ENCODE assay signal across 11 cellular contexts in the genomic region with DNA sequence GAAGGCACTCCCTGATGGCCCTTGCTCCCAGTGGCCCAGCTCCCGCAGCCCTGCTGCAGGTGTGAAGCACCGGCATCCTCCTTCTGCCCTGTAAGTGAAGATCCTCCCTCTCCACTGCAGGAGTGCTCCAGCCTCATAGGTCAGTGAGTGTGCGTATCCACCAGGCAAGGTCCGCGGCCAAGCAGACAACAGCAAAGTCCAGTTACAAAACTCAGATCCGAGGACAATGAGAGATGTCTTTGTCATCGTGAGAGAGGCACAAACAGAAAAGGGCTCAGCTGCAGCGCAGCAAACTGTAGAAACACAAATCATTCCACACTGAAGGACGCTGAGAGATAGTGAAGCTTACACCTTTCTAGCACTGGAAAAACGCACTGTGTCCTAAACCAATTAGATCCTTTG. TPM values are rescaled to one million over a fixed set of nuclear protein-coding genes. Genes with fewer than 3 reads are reported as not detected.
DNase-seq lines count a peak whose midpoint lies in the region; ATAC-seq, FAIRE-seq and TF ChIP-seq lines count a peak whose summit lies in the region.
"Had no signal": no experiment of that assay in that cellular context is flagged by ENCODE, and none has a peak within 500 bp of the region (broad histone marks: within the 10 kb centered on the region; RNA-seq: fewer than 3 reads in every experiment).

No MANE protein-coding gene starts in this region.

- peaks cover 77% of the 10 kb centered on the region for H3K36me3 Mint-ChIP-seq in activated CD4-positive, alpha-beta T cell treated with anti-CD3 and anti-CD28 coated beads for 36 hours (ENCODE audit: low read depth)
- H3K36me3 Mint-ChIP-seq in activated naive CD8-positive, alpha-beta T cell treated with anti-CD3 and anti-CD28 coated beads, Interleukin-2, amount 50 U/mL, for 24 hours (ENCODE audit: low read depth) = peaks cover 75% of the 10 kb centered on the region

- no peak overlapping the region for H3K4me3 ChIP-seq in HepG2 (replicated peaks in 1 of 3; ENCODE audit: insufficient read depth in 1 of 3, low read depth in 2 of 3, low read length in 3 of 3)

- TF ChIP-seq EP300 in HepG2 (IDR thresholded peaks at IDR 0.05; ENCODE audit: low read depth in 2 of 2, low read length in 2 of 2) = peak; percentile 40 to 41; a peak in 1 of 4 replicates
- TF ChIP-seq EP300 in HepG2 (CRISPR knock-in tag; IDR thresholded peaks at IDR 0.05; ENCODE audit: borderline replicate concordance) = no peak

- H3K79me2 ChIP-seq in HepG2 (ENCODE audit: insufficient read depth, low read length) = peaks cover 47% of the 10 kb centered on the region

- WGBS in HepG2 (ENCODE audit: low lambda C conversion rate) = 19% methylated on average over 6 of the region's 10 CpGs

- DNase-seq in activated CD4-positive, alpha-beta T cell treated with anti-CD3 and anti-CD28 coated beads for 36 hours = no peak
- DNase-seq in activated CD4-positive, alpha-beta T cell treated with anti-CD3 and anti-CD28 coated beads, Interleukin-2, amount 50 U/mL, for 48 hours = no peak
- no peak for DNase-seq in activated naive CD8-positive, alpha-beta T cell treated with anti-CD3 and anti-CD28 coated beads, Interleukin-2, amount 50 U/mL, for 24 hours
- DNase-seq in HepG2 (ENCODE audit: low spot score) = peak; percentile 81
- no peak for DNase-seq in stimulated activated naive CD8-positive, alpha-beta T cell treated with anti-CD3 and anti-CD28 coated beads, Interleukin-15, amount 100 ng/mL, for 72 hours
- no peak for DNase-seq in ACHN
- DNase-seq: 8988T, NCI-H1436 treated with DMSO at 0.1 percent for 48 hours had no signal

- H3K4me1 ChIP-seq in HepG2 (ENCODE audit: insufficient read depth, low read length) = peaks cover 72% of the 10 kb centered on the region

- peak overlapping the region; percentile 95 for H3K27ac Mint-ChIP-seq in activated CD4-positive, alpha-beta T cell treated with anti-CD3 and anti-CD28 coated beads for 36 hours
- H3K27ac Mint-ChIP-seq in activated naive CD8-positive, alpha-beta T cell treated with anti-CD3 and anti-CD28 coated beads, Interleukin-2, amount 50 U/mL, for 24 hours = peak overlapping the region; percentile 99
- H3K27ac Mint-ChIP-seq in stimulated activated naive CD8-positive, alpha-beta T cell treated with anti-CD3 and anti-CD28 coated beads, Interleukin-15, amount 100 ng/mL, for 72 hours = peak overlapping the region; percentile 31 to 80

- H3K9me3 ChIP-seq in HepG2 (ENCODE audit: low read length) = no peaks in the 10 kb centered on the region

- peaks cover 92% of the 10 kb centered on the region for H3K4me1 Mint-ChIP-seq in activated CD4-positive, alpha-beta T cell treated with anti-CD3 and anti-CD28 coated beads for 36 hours
- peaks cover 99% of the 10 kb centered on the region for H3K4me1 Mint-ChIP-seq in activated naive CD8-positive, alpha-beta T cell treated with anti-CD3 and anti-CD28 coated beads, Interleukin-2, amount 50 U/mL, for 24 hours
- peaks cover 99% of the 10 kb centered on the region for H3K4me1 Mint-ChIP-seq in stimulated activated naive CD8-positive, alpha-beta T cell treated with anti-CD3 and anti-CD28 coated beads, Interleukin-15, amount 100 ng/mL, for 72 hours

- H3K27me3 Mint-ChIP-seq in activated CD4-positive, alpha-beta T cell treated with anti-CD3 and anti-CD28 coated beads for 36 hours = no peaks in the 10 kb centered on the region
- no peaks in the 10 kb centered on the region for H3K27me3 Mint-ChIP-seq in activated naive CD8-positive, alpha-beta T cell treated with anti-CD3 and anti-CD28 coated beads, Interleukin-2, amount 50 U/mL, for 24 hours
- H3K27me3 Mint-ChIP-seq in stimulated activated naive CD8-positive, alpha-beta T cell treated with anti-CD3 and anti-CD28 coated beads, Interleukin-15, amount 100 ng/mL, for 72 hours = no peaks in the 10 kb centered on the region

- no peak for TF ChIP-seq RAD21 in HepG2 (CRISPR knock-in tag; IDR thresholded peaks at IDR 0.05)

- peak overlapping the region; percentile 32 for H3K4me2 ChIP-seq in HepG2 (ENCODE audit: low read depth, low read length)

- H3K9ac ChIP-seq in HepG2 (ENCODE audit: insufficient read depth, low read depth, low read length) = peak overlapping the region; percentile 66

- H3K36me3 ChIP-seq in HepG2 (replicated peaks in 1 of 2; ENCODE audit: control insufficient read depth in 1 of 2, insufficient read depth in 2 of 2, low read length in 2 of 2) = peaks cover 37 to 60% of the 10 kb centered on the region in 2 experiments

- no peak for TF ChIP-seq CTCF in HepG2 (CRISPR knock-in tag; IDR thresholded peaks at IDR 0.05)

- POLR2A ChIA-PET in activated CD4-positive, alpha-beta T cell treated with anti-CD3 and anti-CD28 coated beads for 36 hours (lab: Charles Lee) = no interaction called here
- POLR2A ChIA-PET in HepG2 (lab: Yijun Ruan, JAX) = interaction anchor here (0.7 to 4.2 kb wide), 6 partner anchors 10 to 163 kb away, joined by 3 to 69 read pairs (median 5); no protein-coding TSS in a partner anchor

- no peak for ATAC-seq in activated CD4-positive, alpha-beta T cell treated with anti-CD3 and anti-CD28 coated beads for 36 hours
- ATAC-seq in activated naive CD8-positive, alpha-beta T cell treated with anti-CD3 and anti-CD28 coated beads, Interleukin-2, amount 50 U/mL, for 24 hours = no peak
- ATAC-seq in HepG2 (peak; percentile 53), HG02759 (IDR thresholded peaks at IDR 0.05; ENCODE audit: unreplicated experiment) (no peak), GM18858 (IDR thresholded peaks at IDR 0.05; ENCODE audit: unreplicated experiment) (no peak)
- ATAC-seq in stimulated activated naive CD8-positive, alpha-beta T cell treated with anti-CD3 and anti-CD28 coated beads, Interleukin-15, amount 100 ng/mL, for 72 hours = no peak
- ATAC-seq: HCT116 had no signal

- H3K9me3 Mint-ChIP-seq in activated CD4-positive, alpha-beta T cell treated with anti-CD3 and anti-CD28 coated beads for 36 hours (ENCODE audit: low read depth) = no peaks in the 10 kb centered on the region
- no peaks in the 10 kb centered on the region for H3K9me3 Mint-ChIP-seq in activated naive CD8-positive, alpha-beta T cell treated with anti-CD3 and anti-CD28 coated beads, Interleukin-2, amount 50 U/mL, for 24 hours
- no peaks in the 10 kb centered on the region for H3K9me3 Mint-ChIP-seq in stimulated activated naive CD8-positive, alpha-beta T cell treated with anti-CD3 and anti-CD28 coated beads, Interleukin-15, amount 100 ng/mL, for 72 hours

- no peak for TF ChIP-seq POLR2A in HepG2 (IDR thresholded peaks at IDR 0.05; ENCODE audit: insufficient read depth in 1 of 2, low read depth in 2 of 2, low read length in 2 of 2)

- FAIRE-seq in HepG2 (lab: Jason Lieb, UNC) = peak; percentile 77

- H3K4me3 Mint-ChIP-seq in activated CD4-positive, alpha-beta T cell treated with anti-CD3 and anti-CD28 coated beads for 36 hours = no peak overlapping the region
- H3K4me3 Mint-ChIP-seq in activated naive CD8-positive, alpha-beta T cell treated with anti-CD3 and anti-CD28 coated beads, Interleukin-2, amount 50 U/mL, for 24 hours = peak overlapping the region; percentile 18
- H3K4me3 Mint-ChIP-seq in stimulated activated naive CD8-positive, alpha-beta T cell treated with anti-CD3 and anti-CD28 coated beads, Interleukin-15, amount 100 ng/mL, for 72 hours = peak overlapping the region in 1 of 2 donors; percentile 17

- no TSS peak for BruUV-seq in HepG2 (replicated peaks; lab: Mats Ljungman, UMichigan)

- intact Hi-C loops in activated CD4-positive, alpha-beta T cell treated with anti-CD3 and anti-CD28 coated beads for 36 hours (cut with DNase I, micrococcal nuclease) = no loop called here
- intact Hi-C loops in HepG2 (cut with micrococcal nuclease; ENCODE audit: unreplicated experiment) = loop anchor here (1.0 kb wide), 1 partner anchor 47 kb away; no protein-coding TSS in a partner anchor

- peaks cover 6% of the 10 kb centered on the region; the same call in 1 of the 2 replicates for H4K20me1 ChIP-seq in HepG2 (ENCODE audit: insufficient read depth, low read length)

- CTCF ChIA-PET in activated CD4-positive, alpha-beta T cell treated with anti-CD3 and anti-CD28 coated beads for 36 hours (lab: Charles Lee) = interaction anchor here (1.1 kb wide), 1 partner anchor 29 kb away, joined by 3 read pairs; no protein-coding TSS in a partner anchor
- CTCF ChIA-PET in HepG2 (lab: Yijun Ruan, JAX; ENCODE audit: low intra/inter-chr PET ratio, low total read pairs) = no interaction called here

- in situ Hi-C loops in HepG2 (cut with HindIII; ENCODE audit: extremely low pct_ligation_motif_present, low pct_unique_long_range_greater_than_20kb) = no loop called here
- in situ Hi-C loops in ACHN (cut with HindIII; ENCODE audit: low pct_ligation_motif_present, low pct_unique_long_range_greater_than_20kb, low sequenced_read_pairs) = no loop called here

- H3K27me3 ChIP-seq in HepG2 (ENCODE audit: control insufficient read depth in 1 of 2, insufficient read depth in 2 of 2, low read length in 2 of 2) = no peaks in the 10 kb centered on the region

- peak overlapping the region; percentile 85 for H3K27ac ChIP-seq in HepG2 (ENCODE audit: extremely low read length, insufficient read depth, low read length)

- H2AFZ ChIP-seq in HepG2 (ENCODE audit: low read length) = no peak overlapping the region

RNA-seq across cellular contexts. Expression of a gene that starts 46.1 kb away (rescaled TPM):
- 100 to 1,000 TPM; 720 to 773 TPM for total RNA-seq in activated CD4-positive, alpha-beta T cell treated with anti-CD3 and anti-CD28 coated beads for 36 hours
- total RNA-seq in HepG2 (2016; rRNA removed; fragmentation: Illumina TruSeq; extraction: Trizol) = 98.5 and 125 TPM in 2 replicates
- 28.5 and 28.7 TPM in 2 replicates for total RNA-seq in HepG2 (2016; cell fraction: cytosol; rRNA removed; fragmentation: Illumina TruSeq; extraction: Trizol; ENCODE audit: low read depth)
- total RNA-seq in HepG2 (2016; cell fraction: insoluble cytoplasmic fraction; rRNA removed; fragmentation: Illumina TruSeq; extraction: Trizol) = 92.9 and 102 TPM in 2 replicates
- total RNA-seq in HepG2 (2016; cell fraction: membrane; rRNA removed; fragmentation: Illumina TruSeq; extraction: Trizol) = 39.3 and 47.1 TPM in 2 replicates
- total RNA-seq in HepG2 (2016; cell fraction: nucleus; rRNA removed; fragmentation: Illumina TruSeq; extraction: Trizol) = 73.0 and 81.6 TPM in 2 replicates
- 50.7 and 60.6 TPM in 2 replicates for polyA plus RNA-seq in HepG2 (2011; rRNA removed)
- polyA plus RNA-seq in HepG2 (2011; cell fraction: cytosol; rRNA removed) = 31.6 and 39.3 TPM in 2 replicates
- polyA plus RNA-seq in HepG2 (2011; cell fraction: nucleus; rRNA removed) = 68.4 and 91.3 TPM in 2 replicates
- 88.3 and 93.4 TPM in 2 replicates for polyA plus RNA-seq in HepG2 (2012)
- polyA plus RNA-seq in HepG2 (2016; cell fraction: cytosol; fragmentation: Illumina TruSeq; extraction: Trizol; ENCODE audit: low read depth) = 3.6 and 4.2 TPM in 2 replicates
- polyA plus RNA-seq in HepG2 (2016; cell fraction: insoluble cytoplasmic fraction; fragmentation: Illumina TruSeq; extraction: Trizol; ENCODE audit: low read depth) = 72.0 and 110 TPM in 2 replicates
- polyA plus RNA-seq in HepG2 (2016; cell fraction: membrane; fragmentation: Illumina TruSeq; extraction: Trizol; ENCODE audit: low read depth) = 8.1 and 11.6 TPM in 2 replicates
- polyA plus RNA-seq in HepG2 (2016; cell fraction: nucleus; fragmentation: Illumina TruSeq; extraction: Trizol; ENCODE audit: insufficient read depth, low read depth) = 106 and 113 TPM in 2 replicates
- polyA minus RNA-seq in HepG2 (2011; rRNA and poly(A)+ RNA removed; ENCODE audit: low replicate concordance) = 124 and 180 TPM in 2 replicates
- 125 and 176 TPM in 2 replicates for polyA minus RNA-seq in HepG2 (2011; cell fraction: cytosol; rRNA and poly(A)+ RNA removed)
- 61.9 and 97.5 TPM in 2 replicates for polyA minus RNA-seq in HepG2 (2011; cell fraction: nucleus; rRNA and poly(A)+ RNA removed)
